Comparison of ENCODE assay signal across 8 cellular contexts in genomic region chr6:148746363-148747144, GRCh38. TPM values are rescaled to one million over a fixed set of nuclear protein-coding genes. Genes with fewer than 3 reads are reported as not detected.
DNase-seq lines count a peak whose midpoint lies in the region; ATAC-seq, FAIRE-seq and TF ChIP-seq lines count a peak whose summit lies in the region.

A gene with protein sequence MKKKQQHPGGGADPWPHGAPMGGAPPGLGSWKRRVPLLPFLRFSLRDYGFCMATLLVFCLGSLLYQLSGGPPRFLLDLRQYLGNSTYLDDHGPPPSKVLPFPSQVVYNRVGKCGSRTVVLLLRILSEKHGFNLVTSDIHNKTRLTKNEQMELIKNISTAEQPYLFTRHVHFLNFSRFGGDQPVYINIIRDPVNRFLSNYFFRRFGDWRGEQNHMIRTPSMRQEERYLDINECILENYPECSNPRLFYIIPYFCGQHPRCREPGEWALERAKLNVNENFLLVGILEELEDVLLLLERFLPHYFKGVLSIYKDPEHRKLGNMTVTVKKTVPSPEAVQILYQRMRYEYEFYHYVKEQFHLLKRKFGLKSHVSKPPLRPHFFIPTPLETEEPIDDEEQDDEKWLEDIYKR (plus strand): TSS chr6:148747030. CDS start chr6:148747431, 401 bp downstream.

- ATAC-seq in activated CD4-positive, CD25-positive, alpha-beta regulatory T cell treated with anti-CD3 and anti-CD28 coated beads, Interleukin-2, amount 50 U/mL, for 24 hours = peak; percentile 17 to 24
- peak; percentile 53 for ATAC-seq in left colon
- no peak for ATAC-seq in GM18858 (IDR thresholded peaks at IDR 0.05; ENCODE audit: unreplicated experiment)

- no peak; the same call in 1 of the 2 replicates for TF ChIP-seq POLR2A in H54 (IDR thresholded peaks at IDR 0.05; ENCODE audit: low read depth, low read length)

- peak within 1 kb of the TSS; percentile 77 to 89 for H3K27ac ChIP-seq in coronary artery

- intact Hi-C loops in left colon (cut with DNase I, micrococcal nuclease) = no loop called here

- TF ChIP-seq CTCF in coronary artery (IDR thresholded peaks at IDR 0.05) = no peak

- no peak for FAIRE-seq in H54 (lab: Jason Lieb, UNC)

- DNase-seq in DMS53 (lab: John Stamatoyannopoulos, UW) = peak; percentile 68
- DNase-seq in H54 (ENCODE audit: insufficient read length, low spot score) = peak; percentile 37
- peak; percentile 12 to 38 for DNase-seq in NCI-H1930 (lab: John Stamatoyannopoulos, UW)
- peak; percentile 87 for DNase-seq in coronary artery (ENCODE audit: low spot score)
- DNase-seq in left colon = peak; percentile 67 to 78
- peak; percentile 44 for DNase-seq in stimulated activated CD4-positive, alpha-beta T cell treated with anti-CD3 and anti-CD28 coated beads, Interleukin-1b, Interleukin-23, amount 100 ng/mL, for 48 hours

- peak within 1 kb of the TSS; percentile 87 for H3K4me3 ChIP-seq in coronary artery

RNA-seq across cellular contexts. Expression of the gene that starts here (rescaled TPM):
- total RNA-seq in left colon = 1 to 10 TPM; 2.2 to 4.6 TPM

Comparison
In these comparisons a context has a peak if more than half of its experiments do, and no peak if none do; other contexts are left out.
1. DNase-seq: peak in every context shown above with its lines; median percentile 87 in coronary artery; 72 in left colon; 68 in DMS53; 44 in stimulated activated CD4-positive, alpha-beta T cell treated with anti-CD3 and anti-CD28 coated beads, Interleukin-1b, Interleukin-23, amount 100 ng/mL, for 48 hours; 37 in H54; 25 in NCI-H1930.